In genomic region chr5:126920291-126920690, GRCh38 we compare ENCODE assay signal across 2 cellular contexts.
TF ChIP-seq lines count a peak whose summit lies in the region.

No MANE protein-coding gene starts in this region.

TF ChIP-seq in endothelial cell of umbilical vein, 7 proteins besides CTCF, POLR2A, EP300 and RAD21 (continued from another document):
- TF ChIP-seq JUN (IDR thresholded peaks at IDR 0.05; ENCODE audit: borderline replicate concordance, insufficient read depth, insufficient read length, low read depth) (no peak), FOS (IDR thresholded peaks at IDR 0.05; ENCODE audit: borderline replicate concordance, insufficient read depth, low read length) (no peak), GATA2 (IDR thresholded peaks at IDR 0.05; ENCODE audit: insufficient read depth, insufficient read length, low read depth, low read length) (no peak), MYC (IDR thresholded peaks at IDR 0.05; ENCODE audit: low read depth, low read length) (no peak), EZH2 (IDR thresholded peaks at IDR 0.05; ENCODE audit: borderline replicate concordance, low read depth, low read length, severe bottlenecking) (no peak)

TF ChIP-seq in HepG2, 621 proteins besides CTCF, POLR2A, EP300 and RAD21:
- TF ChIP-seq ZBTB4 (CRISPR knock-in tag; IDR thresholded peaks at IDR 0.05; ENCODE audit: borderline replicate concordance): no peak
